In genomic region chr15:95760508-95760907, GRCh38 we compare ENCODE assay signal across 10 cellular contexts.
DNase-seq lines count a peak whose midpoint lies in the region; ATAC-seq and TF ChIP-seq lines count a peak whose summit lies in the region.
"Had no signal": no experiment of that assay in that cellular context is flagged by ENCODE, and none has a peak within 500 bp of the region (broad histone marks: within the 10 kb centered on the region; RNA-seq: fewer than 3 reads in every experiment).

No MANE protein-coding gene starts in this region.

- peak; percentile 32 for DNase-seq in ELR (ENCODE audit: low read depth)
- peak; percentile 24 for DNase-seq in M059J (ENCODE audit: low read depth)
- peak; percentile 83 for DNase-seq in ecto neural progenitor cell (ENCODE audit: low spot score)
- DNase-seq in mesendoderm, result peak; percentile 69
- DNase-seq in activated T-cell treated with anti-CD3 and anti-CD28 coated beads, Interleukin-2, amount 50 U/mL, for 24 hours, result no peak
- DNase-seq in osteocyte (ENCODE audit: extremely low spot score, unreplicated experiment), result no peak
- DNase-seq in lower lobe of right lung, result no peak
- DNase-seq in DMS53 (lab: John Stamatoyannopoulos, UW), result no peak
- DNase-seq: DND-41; stimulated activated naive CD4-positive, alpha-beta T cell treated with Interleukin-2 at 50 U/mL for 16 hours had no signal

- H3K79me1 ChIP-seq in mesendoderm (ENCODE audit: low read length), result no peaks in the 10 kb centered on the region

- H3K4me2 ChIP-seq in mesendoderm (ENCODE audit: low read length), result no peak overlapping the region

- ATAC-seq in lower lobe of right lung, result no peak

- H3K4me3 ChIP-seq in mesendoderm (ENCODE audit: low read length) (no peak overlapping the region), lower lobe of right lung (no peak overlapping the region)

- H3K36me3 ChIP-seq in mesendoderm (ENCODE audit: control insufficient read depth, insufficient read depth, low read length) (no peaks in the 10 kb centered on the region), lower lobe of right lung (no peaks in the 10 kb centered on the region)

- H3K27ac ChIP-seq in mesendoderm (ENCODE audit: low read depth, low read length), result no peak overlapping the region
- H3K27ac ChIP-seq in lower lobe of right lung, result no peak overlapping the region

- TF ChIP-seq CTCF in osteocyte (IDR thresholded peaks at IDR 0.05) (no peak), lower lobe of right lung (IDR thresholded peaks at IDR 0.05) (no peak)

- H3K23ac ChIP-seq in mesendoderm (ENCODE audit: low read length), result no peak overlapping the region

- H3K9me3 ChIP-seq in lower lobe of right lung, result no peaks in the 10 kb centered on the region

- no peak overlapping the region for H2BK15ac ChIP-seq in mesendoderm (replicated peaks; ENCODE audit: low read depth)

- no peaks in the 10 kb centered on the region for H3K4me1 Mint-ChIP-seq in activated T-cell treated with anti-CD3 and anti-CD28 coated beads, Interleukin-2, amount 50 U/mL, for 24 hours (ENCODE audit: low read depth)
- H3K4me1 Mint-ChIP-seq in osteocyte (ENCODE audit: unreplicated experiment), result peaks cover 12% of the 10 kb centered on the region

- H3K27me3 Mint-ChIP-seq in activated T-cell treated with anti-CD3 and anti-CD28 coated beads, Interleukin-2, amount 50 U/mL, for 24 hours, result no peaks in the 10 kb centered on the region
- H3K27me3 Mint-ChIP-seq in osteocyte (ENCODE audit: unreplicated experiment), result no peaks in the 10 kb centered on the region

- H3K27ac Mint-ChIP-seq in activated T-cell treated with anti-CD3 and anti-CD28 coated beads, Interleukin-2, amount 50 U/mL, for 24 hours, result no peak overlapping the region
- no peak overlapping the region for H3K27ac Mint-ChIP-seq in osteocyte (ENCODE audit: unreplicated experiment)

- no peak overlapping the region for H3K4ac ChIP-seq in mesendoderm (ENCODE audit: low read depth, low read length)

- H2BK120ac ChIP-seq in mesendoderm (ENCODE audit: low read depth, low read length), result no peak overlapping the region

- no peak overlapping the region for H2AK5ac ChIP-seq in mesendoderm (ENCODE audit: low read length)

- H3K27me3 ChIP-seq in mesendoderm (ENCODE audit: insufficient read depth, low read length, poor library complexity) (no peaks in the 10 kb centered on the region), lower lobe of right lung (ENCODE audit: low read depth) (no peaks in the 10 kb centered on the region)

- H4K5ac ChIP-seq in mesendoderm (ENCODE audit: low read length), result no peak overlapping the region

- no peaks in the 10 kb centered on the region for H3K9me3 Mint-ChIP-seq in activated T-cell treated with anti-CD3 and anti-CD28 coated beads, Interleukin-2, amount 50 U/mL, for 24 hours
- H3K9me3 Mint-ChIP-seq in osteocyte (ENCODE audit: unreplicated experiment), result peaks cover 3% of the 10 kb centered on the region

- no peak overlapping the region for H3K56ac ChIP-seq in mesendoderm (ENCODE audit: low read length)

- H2BK5ac ChIP-seq in mesendoderm (ENCODE audit: low read length), result no peak overlapping the region

- no peak overlapping the region for H4K8ac ChIP-seq in mesendoderm (ENCODE audit: low read depth, low read length)

- H3K4me3 Mint-ChIP-seq in activated T-cell treated with anti-CD3 and anti-CD28 coated beads, Interleukin-2, amount 50 U/mL, for 24 hours, result no peak overlapping the region
- H3K4me3 Mint-ChIP-seq in osteocyte (ENCODE audit: unreplicated experiment), result no peak overlapping the region

- no peaks in the 10 kb centered on the region for H3K4me1 ChIP-seq in mesendoderm (ENCODE audit: control insufficient read depth, low read depth, low read length)
- H3K4me1 ChIP-seq in lower lobe of right lung, result no peaks in the 10 kb centered on the region

- no peaks in the 10 kb centered on the region for H3K79me2 ChIP-seq in mesendoderm (ENCODE audit: control insufficient read depth, insufficient read depth, low read length)

- no peak overlapping the region for H3K18ac ChIP-seq in mesendoderm (ENCODE audit: low read length)

- H3K36me3 Mint-ChIP-seq in activated T-cell treated with anti-CD3 and anti-CD28 coated beads, Interleukin-2, amount 50 U/mL, for 24 hours (ENCODE audit: low read depth), result no peaks in the 10 kb centered on the region
- peaks cover 2% of the 10 kb centered on the region for H3K36me3 Mint-ChIP-seq in osteocyte (ENCODE audit: unreplicated experiment)

- intact Hi-C loops in lower lobe of right lung (cut with DNase I), result no loop called here

- no peak overlapping the region for H3K9ac ChIP-seq in mesendoderm (ENCODE audit: low read length)

- WGBS in mesendoderm (ENCODE audit: extremely low coverage, insufficient coverage, low lambda C conversion rate), result no CpG with 5 or more reads among the region's 5 CpGs

Comparison
In these comparisons a context has a peak if more than half of its experiments do, and no peak if none do; other contexts are left out.
1. DNase-seq: peak in ELR (single experiment), M059J (single experiment), ecto neural progenitor cell (single experiment) and mesendoderm (single experiment); none in activated T-cell treated with anti-CD3 and anti-CD28 coated beads, Interleukin-2, amount 50 U/mL, for 24 hours (single experiment), osteocyte (single experiment), lower lobe of right lung (single experiment) and DMS53 (single experiment).